ENCODE assay signal across 22 cellular contexts in the genomic region with DNA sequence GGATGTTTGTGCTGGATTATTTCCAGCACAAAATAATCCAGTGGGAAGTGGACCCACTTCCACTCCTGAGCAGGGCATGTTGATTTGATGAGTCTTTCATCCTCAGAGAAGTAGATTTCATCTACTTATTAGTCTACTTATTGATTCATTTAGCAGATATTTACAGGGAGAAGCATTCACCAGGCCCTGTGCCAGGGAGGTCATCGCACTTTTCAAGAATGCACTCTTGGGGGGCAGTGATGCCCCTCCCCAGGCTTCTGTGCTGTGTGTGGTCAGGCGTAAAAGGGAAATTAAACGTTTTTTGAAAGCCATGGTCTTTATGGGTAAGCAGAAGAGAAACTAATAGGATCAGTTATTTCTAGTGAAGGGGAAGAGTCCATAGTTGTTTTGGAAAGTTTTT.
"Had no signal": no experiment of that assay in that cellular context is flagged by ENCODE, and none has a peak within 500 bp of the region (broad histone marks: within the 10 kb centered on the region; RNA-seq: fewer than 3 reads in every experiment).

No MANE protein-coding gene starts in this region.

- H3K4me3 ChIP-seq: adrenal gland had no signal

- DNase-seq: activated CD4-positive, alpha-beta T cell treated with anti-CD3 and anti-CD28 coated beads for 36 hours; activated CD8-positive, alpha-beta memory T cell treated with anti-CD3 and anti-CD28 coated beads, Interleukin-2, amount 50 U/mL, for 4 hours; activated CD8-positive, alpha-beta T cell treated with anti-CD3 and anti-CD28 coated beads for 36 hours; activated gamma-delta T cell treated with Interleukin-2 at 50 U/mL for 16 hours; activated naive CD4-positive, alpha-beta T cell treated with anti-CD3 and anti-CD28 coated beads, Interleukin-2, amount 50 U/mL, for 16 hours; activated naive CD8-positive, alpha-beta T cell treated with anti-CD3 and anti-CD28 coated beads, Interleukin-2, amount 10 ng/mL, durations not matched to agents 7 days and 5 days; activated T-cell treated with anti-CD3 and anti-CD28 coated beads, Interleukin-2, amount 50 U/mL, for 72 hours; adrenal gland; anterior cingulate cortex; KG1; MM.1S; NCI-H1105; NCI-H1436; NCI-H1694 treated with DMSO at 0.1 percent for 48 hours; NCI-H2029 treated with DMSO at 0.1 percent for 48 hours; NCI-H345; NCI-H510A; NCI-H526 treated with DMSO at 0.1 percent for 48 hours; NK-92 treated with Interleukin-12 subunit alpha and Interleukin-12 subunit beta, amount 100 ng/mL, for 24 hours; SHP77; T-helper 1 cell; WERI-Rb-1 had no signal

- ATAC-seq: activated CD4-positive, alpha-beta T cell treated with anti-CD3 and anti-CD28 coated beads for 36 hours; activated CD8-positive, alpha-beta T cell treated with anti-CD3 and anti-CD28 coated beads for 36 hours; activated T-cell treated with anti-CD3 and anti-CD28 coated beads, Interleukin-2, amount 50 U/mL, for 72 hours had no signal

- H3K27me3 ChIP-seq: adrenal gland had no signal

- H3K36me3 ChIP-seq: adrenal gland, WERI-Rb-1 had no signal

- H3K9me3 ChIP-seq: adrenal gland had no signal

- H3K4me1 ChIP-seq: adrenal gland had no signal

- H3K27ac ChIP-seq: adrenal gland, WERI-Rb-1 had no signal
